8 cellular contexts compared by ENCODE assay signal in genomic region chr9:113593682-113594281, GRCh38.
DNase-seq lines count a peak whose midpoint lies in the region; ATAC-seq and TF ChIP-seq lines count a peak whose summit lies in the region.

No MANE protein-coding gene starts in this region.

- peaks cover 33% of the 10 kb centered on the region for H3K4me1 ChIP-seq in HUES6 (ENCODE audit: control insufficient read depth, insufficient read depth, low read length)
- H3K4me1 ChIP-seq in neural progenitor cell, result peaks cover 26% of the 10 kb centered on the region

- peaks cover 33% of the 10 kb centered on the region for H3K36me3 ChIP-seq in HUES6 (ENCODE audit: control insufficient read depth, insufficient read depth, low read length)
- no peaks in the 10 kb centered on the region for H3K36me3 ChIP-seq in neural progenitor cell

- H3K27ac Mint-ChIP-seq in activated T-helper 2 cell treated with anti-CD3 and anti-CD28 coated beads, Interferon-gamma antibody, Interleukin-2, Interleukin-4, amounts not matched to agents 10 μg/mL and 5 μg/mL and 100 μg/mL, durations not matched to agents 14 hours and 24 hours and 36 hours, result peak overlapping the region; percentile 70
- peak overlapping the region; percentile 98 for H3K27ac Mint-ChIP-seq in neural progenitor cell

- H2AFZ ChIP-seq in neural progenitor cell (replicated peaks), result no peak overlapping the region

- no peaks in the 10 kb centered on the region for H3K9me3 Mint-ChIP-seq in activated T-helper 2 cell treated with anti-CD3 and anti-CD28 coated beads, Interferon-gamma antibody, Interleukin-2, Interleukin-4, amounts not matched to agents 10 μg/mL and 5 μg/mL and 100 μg/mL, durations not matched to agents 14 hours and 24 hours and 36 hours
- H3K9me3 Mint-ChIP-seq in neural progenitor cell, result no peaks in the 10 kb centered on the region

- intact Hi-C loops in activated T-helper 2 cell treated with anti-CD3 and anti-CD28 coated beads, Interferon-gamma antibody, Interleukin-2, Interleukin-4, amounts not matched to agents 10 μg/mL and 5 μg/mL and 100 μg/mL, durations not matched to agents 14 hours and 24 hours and 36 hours (cut with micrococcal nuclease), result no loop called here

- DNase-seq in COR-L47 (lab: John Stamatoyannopoulos, UW), result peak; percentile 13
- no peak for DNase-seq in activated T-helper 2 cell treated with anti-CD3 and anti-CD28 coated beads, Interferon-gamma antibody, Interleukin-2, Interleukin-4, amounts not matched to agents 10 μg/mL and 5 μg/mL and 100 μg/mL, durations not matched to agents 14 hours and 24 hours and 36 hours (ENCODE audit: low spot score)
- DNase-seq in glomerular visceral epithelial cell (ENCODE audit: extremely low spot score), result peak; percentile 99
- DNase-seq in neural progenitor cell (ENCODE audit: low spot score), result peak; percentile 98
- no peak for DNase-seq in NCI-H510A treated with DMSO at 0.1 percent for 48 hours (lab: John Stamatoyannopoulos, UW)
- no peak for DNase-seq in NCI-H2107 (lab: John Stamatoyannopoulos, UW)

- H3K79me2 ChIP-seq in neural progenitor cell (ENCODE audit: low read depth), result peaks cover 19% of the 10 kb centered on the region

- TF ChIP-seq CTCF in neural progenitor cell (IDR thresholded peaks at IDR 0.05), result no peak

- peaks cover 51% of the 10 kb centered on the region for H3K36me3 Mint-ChIP-seq in activated T-helper 2 cell treated with anti-CD3 and anti-CD28 coated beads, Interferon-gamma antibody, Interleukin-2, Interleukin-4, amounts not matched to agents 10 μg/mL and 5 μg/mL and 100 μg/mL, durations not matched to agents 14 hours and 24 hours and 36 hours (ENCODE audit: low read depth)
- peaks cover 13% of the 10 kb centered on the region for H3K36me3 Mint-ChIP-seq in neural progenitor cell

- peaks cover 6% of the 10 kb centered on the region for H3F3A ChIP-seq in neural progenitor cell (ENCODE audit: low read depth)

- H3K27me3 ChIP-seq in HUES6 (ENCODE audit: control insufficient read depth, insufficient read depth, low read length) (no peaks in the 10 kb centered on the region), neural progenitor cell (no peaks in the 10 kb centered on the region)

- H3K4me3 Mint-ChIP-seq in activated T-helper 2 cell treated with anti-CD3 and anti-CD28 coated beads, Interferon-gamma antibody, Interleukin-2, Interleukin-4, amounts not matched to agents 10 μg/mL and 5 μg/mL and 100 μg/mL, durations not matched to agents 14 hours and 24 hours and 36 hours (ENCODE audit: low read depth), result no peak overlapping the region
- H3K4me3 Mint-ChIP-seq in neural progenitor cell, result peak overlapping the region; percentile 90

- peak; percentile 70 for ATAC-seq in GM21360 (IDR thresholded peaks at IDR 0.05; ENCODE audit: unreplicated experiment)

- H3K9ac ChIP-seq in HUES6 (ENCODE audit: low read length), result peak overlapping the region; percentile 76
- peak overlapping the region; percentile 77 for H3K9ac ChIP-seq in neural progenitor cell

- H3K9me3 ChIP-seq in HUES6 (ENCODE audit: control insufficient read depth, insufficient read depth, low read depth, low read length) (no peaks in the 10 kb centered on the region), neural progenitor cell (ENCODE audit: low read depth) (no peaks in the 10 kb centered on the region)

- H3K4me3 ChIP-seq in HUES6 (ENCODE audit: low read depth, low read length), result peak overlapping the region; percentile 68
- H3K4me3 ChIP-seq in neural progenitor cell, result peak overlapping the region; percentile 64

- H3K4me2 ChIP-seq in neural progenitor cell, result peak overlapping the region; percentile 92

- peaks cover 32% of the 10 kb centered on the region for H3K4me1 Mint-ChIP-seq in activated T-helper 2 cell treated with anti-CD3 and anti-CD28 coated beads, Interferon-gamma antibody, Interleukin-2, Interleukin-4, amounts not matched to agents 10 μg/mL and 5 μg/mL and 100 μg/mL, durations not matched to agents 14 hours and 24 hours and 36 hours (ENCODE audit: low read depth)
- H3K4me1 Mint-ChIP-seq in neural progenitor cell, result peaks cover 67% of the 10 kb centered on the region

- peak overlapping the region; percentile 60; the same call in 1 of the 2 replicates for H3K27ac ChIP-seq in HUES6 (ENCODE audit: low read depth, low read length)
- H3K27ac ChIP-seq in neural progenitor cell, result peak overlapping the region; percentile 20

- H4K20me1 ChIP-seq in neural progenitor cell (ENCODE audit: low read depth), result no peaks in the 10 kb centered on the region

- H3K27me3 Mint-ChIP-seq in activated T-helper 2 cell treated with anti-CD3 and anti-CD28 coated beads, Interferon-gamma antibody, Interleukin-2, Interleukin-4, amounts not matched to agents 10 μg/mL and 5 μg/mL and 100 μg/mL, durations not matched to agents 14 hours and 24 hours and 36 hours (ENCODE audit: low read depth), result no peaks in the 10 kb centered on the region
- peaks cover 5% of the 10 kb centered on the region for H3K27me3 Mint-ChIP-seq in neural progenitor cell (ENCODE audit: insufficient read depth, low read depth)

Comparison
In these comparisons a context has a peak if more than half of its experiments do, and no peak if none do; other contexts are left out.
1. DNase-seq: peak in COR-L47 (single experiment), glomerular visceral epithelial cell (single experiment) and neural progenitor cell (single experiment); none in activated T-helper 2 cell treated with anti-CD3 and anti-CD28 coated beads, Interferon-gamma antibody, Interleukin-2, Interleukin-4, amounts not matched to agents 10 μg/mL and 5 μg/mL and 100 μg/mL, durations not matched to agents 14 hours and 24 hours and 36 hours (single experiment), NCI-H510A treated with DMSO at 0.1 percent for 48 hours (single experiment) and NCI-H2107 (single experiment).